In the genomic region with DNA sequence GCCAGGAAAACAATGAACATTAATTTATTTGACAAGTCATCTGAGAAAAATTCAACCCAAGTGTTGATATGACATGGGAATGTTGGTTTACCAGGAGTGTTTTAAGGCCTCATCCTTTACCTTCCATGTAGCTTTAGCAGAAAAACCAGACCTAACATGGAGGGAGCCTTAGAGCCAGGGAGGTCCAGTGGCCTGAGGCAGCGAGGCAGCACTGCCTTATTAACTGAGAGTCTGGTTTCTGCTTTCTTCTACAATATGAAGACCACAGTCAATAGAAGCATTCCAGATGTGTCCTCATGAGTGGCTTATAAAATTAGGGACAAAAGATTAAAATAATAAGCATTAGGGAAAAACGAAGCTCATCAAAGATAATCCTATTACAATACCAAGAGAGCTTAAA, we compare ENCODE assay signal across 15 cellular contexts.
DNase-seq lines count a peak whose midpoint lies in the region; ATAC-seq and TF ChIP-seq lines count a peak whose summit lies in the region.
"Had no signal": no experiment of that assay in that cellular context is flagged by ENCODE, and none has a peak within 500 bp of the region (broad histone marks: within the 10 kb centered on the region; RNA-seq: fewer than 3 reads in every experiment).

No MANE protein-coding gene starts in this region.

- H3K4me3 Mint-ChIP-seq in CD4-positive, CD25-positive, alpha-beta regulatory T cell, result no peak overlapping the region
- H3K4me3 Mint-ChIP-seq in central memory CD8-positive, alpha-beta T cell, result no peak overlapping the region
- H3K4me3 Mint-ChIP-seq in neural progenitor cell, result no peak overlapping the region
- H3K4me3 Mint-ChIP-seq: H9, IgD-negative memory B cell had no signal

- no peaks in the 10 kb centered on the region for H3K9me3 Mint-ChIP-seq in CD4-positive, CD25-positive, alpha-beta regulatory T cell
- H3K9me3 Mint-ChIP-seq in central memory CD8-positive, alpha-beta T cell, result no peaks in the 10 kb centered on the region
- no peaks in the 10 kb centered on the region for H3K9me3 Mint-ChIP-seq in neural progenitor cell
- H3K9me3 Mint-ChIP-seq: H9, IgD-negative memory B cell had no signal

- H3K4me3 ChIP-seq in CD4-positive, CD25-positive, alpha-beta regulatory T cell (ENCODE audit: low read depth, low read length), result no peak overlapping the region
- H3K4me3 ChIP-seq in GM23248, result no peak overlapping the region
- H3K4me3 ChIP-seq in neural progenitor cell, result no peak overlapping the region
- no peak overlapping the region for H3K4me3 ChIP-seq in PC-3 (ENCODE audit: low read length)
- H3K4me3 ChIP-seq: BLaER1 treated with 17β-estradiol and CSF1 and Interleukin-3, amounts not matched to agents 10 nM and 100 nM; SK-N-MC had no signal

- peaks cover 24% of the 10 kb centered on the region; the same call in 1 of the 2 replicates for H3F3A ChIP-seq in GM23248 (ENCODE audit: insufficient read depth)
- H3F3A ChIP-seq in neural progenitor cell (ENCODE audit: low read depth), result no peaks in the 10 kb centered on the region
- no peaks in the 10 kb centered on the region for H3F3A ChIP-seq in PC-3 (ENCODE audit: low read length, unreplicated experiment)

- H3K9me2 ChIP-seq in GM23248 (ENCODE audit: insufficient read depth) (no peaks in the 10 kb centered on the region), PC-3 (replicated peaks; ENCODE audit: low read length) (no peaks in the 10 kb centered on the region)

- BruUV-seq in PC-3 (replicated peaks; lab: Mats Ljungman, UMichigan), result no TSS peak

- H3K27ac ChIP-seq in CD4-positive, CD25-positive, alpha-beta regulatory T cell (ENCODE audit: insufficient read depth, low read length, poor library complexity, severe bottlenecking), result no peak overlapping the region
- H3K27ac ChIP-seq in GM23248 (peak overlapping the region; percentile 65), neural progenitor cell (peak overlapping the region; percentile 26), PC-3 (ENCODE audit: low read length) (no peak overlapping the region)
- H3K27ac ChIP-seq: BLaER1 treated with 17β-estradiol and CSF1 and Interleukin-3, amounts not matched to agents 10 nM and 100 nM; SK-N-MC had no signal

- intact Hi-C loops in PC-3 (cut with micrococcal nuclease), result no loop called here

- H4K20me1 ChIP-seq in GM23248 (ENCODE audit: insufficient read depth) (no peaks in the 10 kb centered on the region), neural progenitor cell (ENCODE audit: low read depth) (no peaks in the 10 kb centered on the region), PC-3 (ENCODE audit: low read length) (no peaks in the 10 kb centered on the region)
- H4K20me1 ChIP-seq: BLaER1 treated with 17β-estradiol and CSF1 and Interleukin-3, amounts not matched to agents 10 nM and 100 nM had no signal

- no peaks in the 10 kb centered on the region for H3K4me1 ChIP-seq in CD4-positive, CD25-positive, alpha-beta regulatory T cell (ENCODE audit: control insufficient read depth, insufficient read depth, low read length, poor library complexity, severe bottlenecking)
- H3K4me1 ChIP-seq in GM23248 (ENCODE audit: insufficient read depth), result peaks cover 19% of the 10 kb centered on the region
- no peaks in the 10 kb centered on the region for H3K4me1 ChIP-seq in neural progenitor cell
- peaks cover 42% of the 10 kb centered on the region for H3K4me1 ChIP-seq in PC-3 (ENCODE audit: insufficient read depth, low read length)

- H2AFZ ChIP-seq in GM23248, result no peak overlapping the region
- no peak overlapping the region for H2AFZ ChIP-seq in neural progenitor cell (replicated peaks)
- no peak overlapping the region for H2AFZ ChIP-seq in PC-3 (ENCODE audit: low read length)

- CTCF ChIA-PET in PC-3 (lab: Charles Lee), result interaction anchor here (1.0 kb wide), 1 partner anchor 15 kb away, joined by 7 read pairs; no protein-coding TSS in a partner anchor

- DNase-seq in CD4-positive, CD25-positive, alpha-beta regulatory T cell, result no peak
- no peak for DNase-seq in GM23248
- DNase-seq in central memory CD8-positive, alpha-beta T cell (ENCODE audit: low spot score in 2 of 2), result no peak
- no peak for DNase-seq in neural progenitor cell (ENCODE audit: low spot score)
- DNase-seq in cortex of kidney (lab: John Stamatoyannopoulos, UW), result no peak
- no peak for DNase-seq in PC-3
- DNase-seq in NCI-H2171 treated with DMSO at 0.1 percent for 48 hours (lab: John Stamatoyannopoulos, UW), result no peak
- DNase-seq: DMS153, H9, NCI-H1417, NCI-H1930, NCI-H526 had no signal

- no peak for TF ChIP-seq CTCF in neural progenitor cell (IDR thresholded peaks at IDR 0.05)
- no peak for TF ChIP-seq CTCF in PC-3 (conservative IDR thresholded peaks at IDR 0.05; ENCODE audit: low read depth, low read length)

- in situ Hi-C loops in GM23248 (cut with MboI), result loop anchor here (25.0 kb wide), 1 partner anchor 315 kb away; no protein-coding TSS in a partner anchor

- ATAC-seq in CD4-positive, CD25-positive, alpha-beta regulatory T cell (ENCODE audit: low read depth in 2 of 2), result no peak
- no peak for ATAC-seq in central memory CD8-positive, alpha-beta T cell (replicated peaks; ENCODE audit: extremely low read depth, poor library complexity, severe bottlenecking)
- ATAC-seq in PC-3, result no peak

- peaks cover 88% of the 10 kb centered on the region for H3K36me3 ChIP-seq in CD4-positive, CD25-positive, alpha-beta regulatory T cell (ENCODE audit: control insufficient read depth, insufficient read depth, low read length)
- H3K36me3 ChIP-seq in GM23248 (ENCODE audit: low read depth) (peaks cover 43% of the 10 kb centered on the region), neural progenitor cell (peaks cover 17% of the 10 kb centered on the region), PC-3 (ENCODE audit: low read depth, low read length) (peaks cover 29% of the 10 kb centered on the region; the same call in 1 of the 2 replicates)

- H3K36me3 Mint-ChIP-seq in CD4-positive, CD25-positive, alpha-beta regulatory T cell, result peaks cover 49% of the 10 kb centered on the region
- peaks cover 46% of the 10 kb centered on the region for H3K36me3 Mint-ChIP-seq in central memory CD8-positive, alpha-beta T cell (ENCODE audit: insufficient read depth)
- peaks cover 50% of the 10 kb centered on the region for H3K36me3 Mint-ChIP-seq in neural progenitor cell

- 98% methylated on average over 2 of the region's 2 CpGs for WGBS in GM23248 (ENCODE audit: low coverage in 1 of 2, low lambda C conversion rate in 2 of 2, missing lambda C conversion rate in 2 of 2), 2 experiments

- H3K27me3 Mint-ChIP-seq in CD4-positive, CD25-positive, alpha-beta regulatory T cell, result no peaks in the 10 kb centered on the region
- no peaks in the 10 kb centered on the region for H3K27me3 Mint-ChIP-seq in central memory CD8-positive, alpha-beta T cell
- no peaks in the 10 kb centered on the region for H3K27me3 Mint-ChIP-seq in neural progenitor cell (ENCODE audit: insufficient read depth, low read depth)
- H3K27me3 Mint-ChIP-seq: IgD-negative memory B cell had no signal

- H3K79me2 ChIP-seq in GM23248 (ENCODE audit: insufficient read depth), result peaks cover 16% of the 10 kb centered on the region
- no peaks in the 10 kb centered on the region for H3K79me2 ChIP-seq in neural progenitor cell (ENCODE audit: low read depth)
- peaks cover 3% of the 10 kb centered on the region; the same call in 1 of the 2 replicates for H3K79me2 ChIP-seq in PC-3 (ENCODE audit: low read length)

- POLR2A ChIA-PET in PC-3 (lab: Charles Lee; ENCODE audit: unreplicated experiment), result interaction anchor here (0.6 kb wide), 1 partner anchor 1039 kb away, joined by 4 read pairs; no protein-coding TSS in a partner anchor

- H3K9ac ChIP-seq in GM23248 (no peak overlapping the region), neural progenitor cell (no peak overlapping the region), PC-3 (ENCODE audit: low read length) (no peak overlapping the region)
- H3K9ac ChIP-seq: BLaER1 treated with 17β-estradiol and CSF1 and Interleukin-3, amounts not matched to agents 10 nM and 100 nM had no signal

- peak overlapping the region in 2 of 3 donors; percentile 49 to 66 for H3K27ac Mint-ChIP-seq in CD4-positive, CD25-positive, alpha-beta regulatory T cell
- H3K27ac Mint-ChIP-seq in central memory CD8-positive, alpha-beta T cell (ENCODE audit: low read depth), result peak overlapping the region; percentile 71
- H3K27ac Mint-ChIP-seq in neural progenitor cell, result no peak overlapping the region
- H3K27ac Mint-ChIP-seq: H9, IgD-negative memory B cell had no signal

- no peaks in the 10 kb centered on the region for H3K9me3 ChIP-seq in CD4-positive, CD25-positive, alpha-beta regulatory T cell (ENCODE audit: control insufficient read depth in 2 of 2, low read length in 2 of 2)
- no peaks in the 10 kb centered on the region for H3K9me3 ChIP-seq in GM23248 (ENCODE audit: low read depth)
- H3K9me3 ChIP-seq in neural progenitor cell (ENCODE audit: low read depth), result no peaks in the 10 kb centered on the region
- no peaks in the 10 kb centered on the region for H3K9me3 ChIP-seq in PC-3 (ENCODE audit: low read length)
- H3K9me3 ChIP-seq: BLaER1 treated with 17β-estradiol and CSF1 and Interleukin-3, amounts not matched to agents 10 nM and 100 nM had no signal

- H3K27me3 ChIP-seq in CD4-positive, CD25-positive, alpha-beta regulatory T cell (ENCODE audit: control insufficient read depth, insufficient read depth, low read length), result no peaks in the 10 kb centered on the region
- H3K27me3 ChIP-seq in GM23248 (replicated peaks; ENCODE audit: insufficient read depth), result no peaks in the 10 kb centered on the region
- no peaks in the 10 kb centered on the region for H3K27me3 ChIP-seq in neural progenitor cell
- no peaks in the 10 kb centered on the region for H3K27me3 ChIP-seq in PC-3 (ENCODE audit: low read length)
- H3K27me3 ChIP-seq: BLaER1 treated with 17β-estradiol and CSF1 and Interleukin-3, amounts not matched to agents 10 nM and 100 nM had no signal

- peaks cover 0 to 4% (median 0%) of the 10 kb centered on the region in 4 donors for H3K4me1 Mint-ChIP-seq in CD4-positive, CD25-positive, alpha-beta regulatory T cell
- no peaks in the 10 kb centered on the region for H3K4me1 Mint-ChIP-seq in central memory CD8-positive, alpha-beta T cell
- peaks cover 17% of the 10 kb centered on the region for H3K4me1 Mint-ChIP-seq in neural progenitor cell
- H3K4me1 Mint-ChIP-seq: H9, IgD-negative memory B cell had no signal

- peak overlapping the region; percentile 10 for H3K4me2 ChIP-seq in GM23248 (ENCODE audit: unreplicated experiment)
- H3K4me2 ChIP-seq in neural progenitor cell, result no peak overlapping the region
- no peak overlapping the region for H3K4me2 ChIP-seq in PC-3 (ENCODE audit: low read length)
- H3K4me2 ChIP-seq: BLaER1 treated with 17β-estradiol and CSF1 and Interleukin-3, amounts not matched to agents 10 nM and 100 nM had no signal

Comparison
In these comparisons a context has a peak if more than half of its experiments do, and no peak if none do; other contexts are left out.
1. H3K27ac ChIP-seq: peak in GM23248 (single experiment) and neural progenitor cell (single experiment); none in CD4-positive, CD25-positive, alpha-beta regulatory T cell (single experiment) and PC-3 (single experiment).